In the genomic region with DNA sequence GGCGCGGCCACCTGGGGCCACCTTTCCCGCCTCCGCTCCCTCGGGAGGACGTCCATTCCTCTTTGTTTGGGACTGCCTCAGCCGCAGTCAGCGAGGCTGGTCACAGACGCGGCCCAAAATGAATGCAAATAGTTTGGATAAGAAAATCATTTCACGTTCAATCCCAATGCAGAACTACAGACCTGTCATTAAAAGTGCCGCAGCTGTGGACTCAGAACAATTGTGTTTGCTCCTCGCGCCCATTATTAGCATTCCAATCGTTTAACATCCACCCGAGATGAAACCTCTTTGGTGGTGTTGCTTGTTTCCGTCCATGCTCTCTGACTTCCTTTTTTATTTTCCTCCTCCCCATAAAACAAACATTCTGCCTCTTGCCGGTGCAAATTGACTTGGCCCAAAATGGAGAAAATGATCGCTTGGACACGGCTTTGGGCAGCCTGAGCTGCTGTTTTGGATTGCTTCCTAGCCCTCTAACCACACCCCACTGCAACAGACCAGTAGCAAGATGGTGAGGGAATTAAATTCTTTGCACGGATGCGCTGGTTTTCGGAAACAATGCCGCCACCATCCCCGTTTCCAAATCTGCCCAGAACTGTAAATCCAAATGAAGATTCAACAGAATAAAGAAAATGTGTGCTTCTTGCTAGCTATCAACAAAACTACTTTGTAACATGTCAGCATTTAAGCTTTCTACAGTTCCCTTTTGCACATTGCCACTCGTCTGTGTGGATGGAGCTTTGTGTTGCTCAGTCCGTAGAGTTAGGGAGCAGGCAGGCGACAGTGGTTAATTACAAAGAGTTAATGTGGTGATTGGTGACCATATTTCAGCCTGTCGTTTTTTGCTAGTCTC, we compare ENCODE assay signal across 8 cellular contexts. TPM values are rescaled to one million over a fixed set of nuclear protein-coding genes. Genes with fewer than 3 reads are reported as not detected.
DNase-seq lines count a peak whose midpoint lies in the region; ATAC-seq and TF ChIP-seq lines count a peak whose summit lies in the region.

No MANE protein-coding gene starts in this region.

- TSS peak; percentile 87 for BruUV-seq in Panc1 (replicated peaks; lab: Mats Ljungman, UMichigan)

- DNase-seq in NCI-H2107 treated with DMSO at 0.1 percent for 48 hours (lab: John Stamatoyannopoulos, UW; ENCODE audit: unreplicated experiment) (peak; percentile 52), NCI-H2107 (lab: John Stamatoyannopoulos, UW) (no peak), HS-5 (ENCODE audit: low read depth) (peak; percentile 50), Panc1 (ENCODE audit: low read depth, low spot score) (peak; percentile 59), caudate nucleus (lab: John Stamatoyannopoulos, UW) (peak in 36 of 61 donors; percentile 1 to 59 (median 24)), inferior parietal cortex (ENCODE audit: extremely low spot score) (peak; percentile 62)

- H3K4me1 ChIP-seq in Panc1 (ENCODE audit: control insufficient read depth, insufficient read depth, low read length) (peaks cover 20% of the 10 kb centered on the region), skeletal muscle tissue (ENCODE audit: control insufficient read depth in 3 of 3, insufficient read depth in 3 of 3, low read length in 3 of 3) (peaks cover 10 to 29% (median 20%) of the 10 kb centered on the region in 3 donors)

- intact Hi-C loops in Panc1 (cut with micrococcal nuclease; ENCODE audit: unreplicated experiment) = no loop called here

- TF ChIP-seq CTCF in Panc1 (IDR thresholded peaks at IDR 0.05) = no peak

- CTCF ChIA-PET in Panc1 (lab: Charles Lee) = no interaction called here

- ATAC-seq in Panc1 (peak; percentile 54), HG03280 (IDR thresholded peaks at IDR 0.05; ENCODE audit: unreplicated experiment) (no peak)

- peak overlapping the region; percentile 76 to 88 (median 80) for H3K9ac ChIP-seq in skeletal muscle tissue (ENCODE audit: low read depth in 1 of 3, low read length in 3 of 3)

- H3K27me3 ChIP-seq in Panc1 (ENCODE audit: control insufficient read depth, insufficient read depth, low read length) (no peaks in the 10 kb centered on the region), skeletal muscle tissue (ENCODE audit: control insufficient read depth in 3 of 3, insufficient read depth in 3 of 3, low read length in 3 of 3) (no peaks in the 10 kb centered on the region)

- H3K36me3 ChIP-seq in Panc1 (ENCODE audit: control insufficient read depth, insufficient read depth, low read length) (peaks cover 3% of the 10 kb centered on the region; the same call in 1 of the 2 replicates), skeletal muscle tissue (ENCODE audit: control insufficient read depth in 3 of 3, insufficient read depth in 3 of 3, low read length in 3 of 3) (no peaks in the 10 kb centered on the region)

- H3K4me3 ChIP-seq in Panc1 (ENCODE audit: low read depth in 2 of 2, low read length in 2 of 2) (peak overlapping the region; percentile 89 to 97), skeletal muscle tissue (ENCODE audit: low read length in 3 of 3) (peak overlapping the region; percentile 81 to 96 (median 84))

- H3K27ac ChIP-seq in Panc1 (ENCODE audit: low read length) (peak overlapping the region; percentile 82), caudate nucleus (ENCODE audit: low read depth, low read length) (peak overlapping the region; percentile 59), skeletal muscle tissue (ENCODE audit: low read depth, low read length) (peak overlapping the region; percentile 2)

- POLR2A ChIA-PET in Panc1 (lab: Charles Lee) = interaction anchor here (0.6 to 0.7 kb wide), 4 partner anchors 9 to 263 kb away, joined by 3 to 4 read pairs (median 4); no protein-coding TSS in a partner anchor

- H3K9me3 ChIP-seq in Panc1 (ENCODE audit: control insufficient read depth, insufficient read depth, low read depth, low read length) = no peaks in the 10 kb centered on the region
- no peaks in the 10 kb centered on the region for H3K9me3 ChIP-seq in skeletal muscle tissue (ENCODE audit: control insufficient read depth in 3 of 3, low read length in 3 of 3)

- in situ Hi-C loops in Panc1 (cut with HindIII; ENCODE audit: low pct_unique_long_range_greater_than_20kb, low sequenced_read_pairs) = no loop called here

RNA-seq across cellular contexts. Expression of a gene that starts 0.8 kb away (rescaled TPM):
- total RNA-seq in Panc1 (2021; ENCODE audit: unreplicated experiment) (51.8 TPM), skeletal muscle tissue (18.8 TPM)
- 28.6 TPM for polyA plus RNA-seq in Panc1 (2012; ENCODE audit: insufficient read length)

RNA-seq across cellular contexts. Expression of a gene that starts 0.9 kb away (rescaled TPM):
- 9.2 TPM for total RNA-seq in Panc1 (2021; ENCODE audit: unreplicated experiment)
- polyA plus RNA-seq in Panc1 (2012; ENCODE audit: insufficient read length) = 2.3 TPM
- total RNA-seq in skeletal muscle tissue = 4.2 TPM

Comparison
In these comparisons a context has a peak if more than half of its experiments do, and no peak if none do; other contexts are left out.
1. H3K27ac ChIP-seq: peak in every context shown above with its lines; median percentile 82 in Panc1; 59 in caudate nucleus; 2 in skeletal muscle tissue.